In genomic region chr22:17143826-17144225, GRCh38 we compare ENCODE assay signal across 23 cellular contexts. TPM values are rescaled to one million over a fixed set of nuclear protein-coding genes. Genes with fewer than 3 reads are reported as not detected.
"Had no signal": no experiment of that assay in that cellular context is flagged by ENCODE, and none has a peak within 500 bp of the region (broad histone marks: within the 10 kb centered on the region; RNA-seq: fewer than 3 reads in every experiment).

No MANE protein-coding gene starts in this region.

- H3K27me3 ChIP-seq: adrenal gland, body of pancreas, colonic mucosa had no signal

- H3K4me1 Mint-ChIP-seq: activated CD4-positive, alpha-beta T cell treated with anti-CD3 and anti-CD28 coated beads for 36 hours; activated naive CD8-positive, alpha-beta T cell treated with anti-CD3 and anti-CD28 coated beads, Interleukin-2, amount 50 U/mL, for 24 hours had no signal

- H3K4me3 ChIP-seq: adrenal gland, body of pancreas, colonic mucosa had no signal

- H3K27ac Mint-ChIP-seq: activated CD4-positive, alpha-beta memory T cell treated with anti-CD3 and anti-CD28 coated beads for 36 hours; activated CD4-positive, alpha-beta T cell treated with anti-CD3 and anti-CD28 coated beads for 36 hours; activated CD4-positive, alpha-beta T cell treated with anti-CD3 and anti-CD28 coated beads, Interleukin-2, amount 10 ng/mL, durations not matched to agents 24 days and 14 days; activated CD8-positive, alpha-beta memory T cell treated with anti-CD3 and anti-CD28 coated beads, Interleukin-2, amount 10 ng/mL, durations not matched to agents 7 days and 5 days; activated CD8-positive, alpha-beta T cell treated with anti-CD3 and anti-CD28 coated beads, Interleukin-2, amount 10 ng/mL, durations not matched to agents 7 days and 5 days; activated naive CD4-positive, alpha-beta T cell treated with anti-CD3 and anti-CD28 coated beads for 36 hours; activated naive CD4-positive, alpha-beta T cell treated with anti-CD3 and anti-CD28 coated beads, Interleukin-2, amount 50 U/mL, for 24 hours; activated naive CD8-positive, alpha-beta T cell treated with anti-CD3 and anti-CD28 coated beads for 36 hours; activated naive CD8-positive, alpha-beta T cell treated with anti-CD3 and anti-CD28 coated beads, Interleukin-2, amount 50 U/mL, for 24 hours; activated T-cell treated with anti-CD3 and anti-CD28 coated beads, Interleukin-2, amount 50 U/mL, for 72 hours had no signal

- H3K9me3 Mint-ChIP-seq: activated CD4-positive, alpha-beta memory T cell treated with anti-CD3 and anti-CD28 coated beads for 36 hours; activated CD4-positive, alpha-beta T cell treated with anti-CD3 and anti-CD28 coated beads, Interleukin-2, amount 10 ng/mL, durations not matched to agents 24 days and 14 days; activated naive CD4-positive, alpha-beta T cell treated with anti-CD3 and anti-CD28 coated beads for 36 hours; activated naive CD4-positive, alpha-beta T cell treated with anti-CD3 and anti-CD28 coated beads, Interleukin-2, amount 50 U/mL, for 24 hours; activated naive CD8-positive, alpha-beta T cell treated with anti-CD3 and anti-CD28 coated beads for 36 hours; activated naive CD8-positive, alpha-beta T cell treated with anti-CD3 and anti-CD28 coated beads, Interleukin-2, amount 50 U/mL, for 24 hours; activated T-cell treated with anti-CD3 and anti-CD28 coated beads, Interleukin-2, amount 50 U/mL, for 72 hours had no signal

- DNase-seq: activated CD4-positive, alpha-beta memory T cell treated with anti-CD3 and anti-CD28 coated beads for 36 hours; activated CD4-positive, alpha-beta T cell treated with anti-CD3 and anti-CD28 coated beads for 36 hours; activated CD4-positive, alpha-beta T cell treated with anti-CD3 and anti-CD28 coated beads, Interleukin-2, amount 10 ng/mL, durations not matched to agents 24 days and 14 days; activated CD4-positive, CD25-positive, alpha-beta regulatory T cell; activated CD4-positive, CD25-positive, alpha-beta regulatory T cell treated with anti-CD3 and anti-CD28 coated beads, Interleukin-2, amount 50 U/mL, for 72 hours; activated CD8-positive, alpha-beta memory T cell treated with anti-CD3 and anti-CD28 coated beads, Interleukin-2, amount 10 ng/mL, durations not matched to agents 7 days and 5 days; activated CD8-positive, alpha-beta memory T cell treated with anti-CD3 and anti-CD28 coated beads, Interleukin-2, amount 50 U/mL, for 4 hours; activated CD8-positive, alpha-beta T cell treated with anti-CD3 and anti-CD28 coated beads, Interleukin-2, amount 10 ng/mL, durations not matched to agents 7 days and 5 days; activated naive CD4-positive, alpha-beta T cell treated with anti-CD3 and anti-CD28 coated beads for 36 hours; activated naive CD8-positive, alpha-beta T cell treated with anti-CD3 and anti-CD28 coated beads for 36 hours; activated naive CD8-positive, alpha-beta T cell treated with anti-CD3 and anti-CD28 coated beads, Interleukin-2, amount 50 U/mL, for 24 hours; activated T-cell treated with anti-CD3 and anti-CD28 coated beads, Interleukin-2, amount 50 U/mL, for 1 hour; activated T-cell treated with anti-CD3 and anti-CD28 coated beads, Interleukin-2, amount 50 U/mL, for 72 hours; adrenal gland; amygdala; body of pancreas; caudate nucleus; colonic mucosa; effector CD8-positive, alpha-beta T cell; foreskin fibroblast; T-helper 2 cell had no signal

- ATAC-seq: activated CD4-positive, alpha-beta T cell treated with anti-CD3 and anti-CD28 coated beads for 36 hours; activated CD8-positive, alpha-beta memory T cell treated with anti-CD3 and anti-CD28 coated beads, Interleukin-2, amount 10 ng/mL, durations not matched to agents 7 days and 5 days; activated CD8-positive, alpha-beta T cell treated with anti-CD3 and anti-CD28 coated beads, Interleukin-2, amount 10 ng/mL, durations not matched to agents 7 days and 5 days; activated naive CD8-positive, alpha-beta T cell treated with anti-CD3 and anti-CD28 coated beads, Interleukin-2, amount 50 U/mL, for 24 hours; activated T-cell treated with anti-CD3 and anti-CD28 coated beads, Interleukin-2, amount 50 U/mL, for 72 hours; body of pancreas; esophagus mucosa had no signal

- H3K27ac ChIP-seq: adrenal gland, body of pancreas, colonic mucosa had no signal

- H3K4me3 Mint-ChIP-seq: activated CD4-positive, alpha-beta memory T cell treated with anti-CD3 and anti-CD28 coated beads for 36 hours; activated CD4-positive, alpha-beta T cell treated with anti-CD3 and anti-CD28 coated beads for 36 hours; activated CD4-positive, alpha-beta T cell treated with anti-CD3 and anti-CD28 coated beads, Interleukin-2, amount 10 ng/mL, durations not matched to agents 24 days and 14 days; activated CD8-positive, alpha-beta memory T cell treated with anti-CD3 and anti-CD28 coated beads, Interleukin-2, amount 10 ng/mL, durations not matched to agents 7 days and 5 days; activated CD8-positive, alpha-beta T cell treated with anti-CD3 and anti-CD28 coated beads, Interleukin-2, amount 10 ng/mL, durations not matched to agents 7 days and 5 days; activated naive CD4-positive, alpha-beta T cell treated with anti-CD3 and anti-CD28 coated beads for 36 hours; activated naive CD4-positive, alpha-beta T cell treated with anti-CD3 and anti-CD28 coated beads, Interleukin-2, amount 50 U/mL, for 24 hours; activated naive CD8-positive, alpha-beta T cell treated with anti-CD3 and anti-CD28 coated beads for 36 hours; activated naive CD8-positive, alpha-beta T cell treated with anti-CD3 and anti-CD28 coated beads, Interleukin-2, amount 50 U/mL, for 24 hours; activated T-cell treated with anti-CD3 and anti-CD28 coated beads, Interleukin-2, amount 50 U/mL, for 72 hours had no signal

- H3K4me1 ChIP-seq: adrenal gland, body of pancreas, colonic mucosa had no signal

- H3K9me3 ChIP-seq: adrenal gland, body of pancreas, colonic mucosa had no signal

- H3K36me3 ChIP-seq: colonic mucosa had no signal

- H3K27me3 Mint-ChIP-seq: activated CD4-positive, alpha-beta memory T cell treated with anti-CD3 and anti-CD28 coated beads for 36 hours; activated CD4-positive, alpha-beta T cell treated with anti-CD3 and anti-CD28 coated beads for 36 hours; activated CD4-positive, alpha-beta T cell treated with anti-CD3 and anti-CD28 coated beads, Interleukin-2, amount 10 ng/mL, durations not matched to agents 24 days and 14 days; activated CD8-positive, alpha-beta memory T cell treated with anti-CD3 and anti-CD28 coated beads, Interleukin-2, amount 10 ng/mL, durations not matched to agents 7 days and 5 days; activated naive CD4-positive, alpha-beta T cell treated with anti-CD3 and anti-CD28 coated beads, Interleukin-2, amount 50 U/mL, for 24 hours; activated naive CD8-positive, alpha-beta T cell treated with anti-CD3 and anti-CD28 coated beads for 36 hours; activated naive CD8-positive, alpha-beta T cell treated with anti-CD3 and anti-CD28 coated beads, Interleukin-2, amount 50 U/mL, for 24 hours had no signal

RNA-seq across cellular contexts. Expression of gene TMEM121B, which starts 22.7 kb away (rescaled TPM):
- total RNA-seq: activated CD8-positive, alpha-beta memory T cell treated with anti-CD3 and anti-CD28 coated beads, Interleukin-2, amount 10 ng/mL, durations not matched to agents 7 days and 5 days had no signal
